In the genomic region with DNA sequence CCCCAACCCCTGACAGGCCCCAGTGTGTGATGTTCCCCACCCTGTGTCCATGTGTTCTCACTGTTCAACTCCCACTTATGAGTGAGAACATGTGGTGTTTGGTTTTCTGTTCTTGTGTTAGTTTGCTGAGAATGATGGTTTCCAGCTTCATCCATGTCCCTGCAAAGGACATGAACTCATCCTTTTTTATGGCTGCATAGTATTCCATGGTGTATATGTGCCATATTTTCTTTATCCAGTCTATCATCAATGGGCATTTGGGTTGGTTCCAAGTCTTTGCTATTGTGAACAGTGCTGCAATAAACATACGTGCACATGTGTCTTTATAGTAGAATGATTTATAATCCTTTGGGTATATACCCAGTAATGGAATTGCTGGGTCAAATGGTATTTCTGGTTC, we compare ENCODE assay signal across 4 cellular contexts. TPM values are rescaled to one million over a fixed set of nuclear protein-coding genes. Genes with fewer than 3 reads are reported as not detected.
DNase-seq lines count a peak whose midpoint lies in the region; ATAC-seq, FAIRE-seq and TF ChIP-seq lines count a peak whose summit lies in the region.
"Not testable (repeated sequence)": the region's sequence is repeated elsewhere in the genome, so short reads cannot be mapped to it uniquely, and the experiment has no call there.
"Had no signal": no experiment of that assay in that cellular context is flagged by ENCODE, and none has a peak within 500 bp of the region (broad histone marks: within the 10 kb centered on the region; RNA-seq: fewer than 3 reads in every experiment).

No MANE protein-coding gene starts in this region.

- peak overlapping the region; percentile 59 for H3K27ac Mint-ChIP-seq in osteocyte (ENCODE audit: unreplicated experiment)

- FAIRE-seq in K562 (lab: Jason Lieb, UNC), result not testable (repeated sequence)

- not testable (repeated sequence) for H3K79me2 ChIP-seq in K562 (ENCODE audit: control insufficient read depth, insufficient read depth, low read length)

- not testable (repeated sequence) for H3K36me3 Mint-ChIP-seq in osteocyte (ENCODE audit: unreplicated experiment)

- not testable (repeated sequence) for H3K27ac ChIP-seq in HEK293 (ENCODE audit: extremely low read depth, low read depth, low read length); K562 (ENCODE audit: extremely low read depth, low read depth, low read length)

- CTCF ChIA-PET in HEK293 (lab: Yijun Ruan, JAX), result interaction anchor here (0.8 kb wide), 1 partner anchor 9 kb away, joined by 3 read pairs; no protein-coding TSS in a partner anchor
- CTCF ChIA-PET in K562 (lab: Yijun Ruan, JAX; ENCODE audit: low intra/inter-chr PET ratio), result not testable (repeated sequence)

- 0% methylated on average over 1 of the region's 1 CpG for WGBS in K562 (ENCODE audit: insufficient coverage, low coverage, missing lambda C conversion rate)

- TF ChIP-seq CTCF in HEK293 (tag by site-specific recombination; IDR thresholded peaks at IDR 0.05); K562 (IDR thresholded peaks at IDR 0.05 in 2 of 3, conservative IDR thresholded peaks at IDR 0.05 in 1 of 3; ENCODE audit: insufficient read depth in 2 of 3, low read depth in 1 of 3, low read length in 3 of 3); osteocyte (IDR thresholded peaks at IDR 0.05): not testable (repeated sequence)

- intact Hi-C loops in K562 (cut with micrococcal nuclease), result not testable (repeated sequence)

- TF ChIP-seq EP300 in K562 (IDR thresholded peaks at IDR 0.05; ENCODE audit: low read length), result not testable (repeated sequence)

- not testable (repeated sequence) for TF ChIP-seq RAD21 in K562 (CRISPR knock-in tag; conservative IDR thresholded peaks at IDR 0.05 in 1 of 2, IDR thresholded peaks at IDR 0.05 in 1 of 2)

- not testable (repeated sequence) for H2AFZ ChIP-seq in K562 (ENCODE audit: low read depth, low read length)

- not testable (repeated sequence) for H3K9ac ChIP-seq in K562 (ENCODE audit: insufficient read depth in 1 of 2, low read depth in 2 of 2, low read length in 2 of 2)

- H3K36me3 ChIP-seq in HEK293 (ENCODE audit: control insufficient read depth in 2 of 2, insufficient read depth in 1 of 2, low read length in 2 of 2); K562 (ENCODE audit: control insufficient read depth, insufficient read depth, low read length): not testable (repeated sequence)

- H3K27me3 Mint-ChIP-seq in osteocyte (ENCODE audit: unreplicated experiment), result peaks cover 16% of the 10 kb centered on the region

- not testable (repeated sequence) for H4K20me1 ChIP-seq in K562 (replicated peaks; ENCODE audit: control insufficient read depth, insufficient read depth, low read length)

- H3K9me1 ChIP-seq in K562 (ENCODE audit: control insufficient read depth, insufficient read depth, low read length), result not testable (repeated sequence)

- not testable (repeated sequence) for DNase-seq in K562 (ENCODE audit: extremely low read depth in 1 of 4, low spot score in 3 of 4); osteocyte (ENCODE audit: extremely low spot score, unreplicated experiment)

- POLR2A ChIA-PET in HEK293 (lab: Yijun Ruan, JAX); K562 (lab: Yijun Ruan, JAX): not testable (repeated sequence)

- not testable (repeated sequence) for H3K9me3 Mint-ChIP-seq in osteocyte (ENCODE audit: unreplicated experiment)

- in situ Hi-C loops in K562 (cut with MboI), result not testable (repeated sequence)

- H3K4me2 ChIP-seq in K562 (ENCODE audit: insufficient read depth, low read length), result not testable (repeated sequence)

- not testable (repeated sequence) for BruUV-seq in K562 (replicated peaks; lab: Mats Ljungman, UMichigan)

- not testable (repeated sequence) for TF ChIP-seq POLR2A in K562 (conservative IDR thresholded peaks at IDR 0.05)

- not testable (repeated sequence) for H3K4me1 ChIP-seq in HEK293 (ENCODE audit: control insufficient read depth, insufficient read depth, low read length); K562 (replicated peaks in 1 of 2; ENCODE audit: control insufficient read depth in 2 of 2, insufficient read depth in 2 of 2, low read length in 2 of 2)

- ATAC-seq in K562, result not testable (repeated sequence)

- H3K4me3 ChIP-seq in HEK293 (ENCODE audit: low read depth, low read length); K562: not testable (repeated sequence)

- peaks cover 16% of the 10 kb centered on the region for H3K4me1 Mint-ChIP-seq in osteocyte (ENCODE audit: unreplicated experiment)

- not testable (repeated sequence) for H3K27me3 ChIP-seq in K562 (ENCODE audit: control insufficient read depth in 2 of 2, insufficient read depth in 2 of 2, low read length in 2 of 2)

- H3K9me3 ChIP-seq in HEK293 (ENCODE audit: control insufficient read depth, insufficient read depth, low read depth, low read length); K562 (replicated peaks; ENCODE audit: control insufficient read depth, insufficient read depth, low read depth, low read length): not testable (repeated sequence)

- H3K4me3 Mint-ChIP-seq in osteocyte (ENCODE audit: unreplicated experiment), result not testable (repeated sequence)

RNA-seq across cellular contexts. Expression of a gene that starts 25.8 kb away (rescaled TPM):
- 1.8 and 5.3 TPM in 2 replicates for total RNA-seq in K562 (2011; cell fraction: chromatin; rRNA removed; ENCODE audit: low replicate concordance)
- 3.2 and 3.3 TPM in 2 replicates for total RNA-seq in K562 (2011; cell fraction: nucleolus; rRNA removed)
- 2.8 and 3.2 TPM in 2 replicates for total RNA-seq in K562 (2011; cell fraction: nucleoplasm; rRNA removed)
- 2.2 and 3.1 TPM in 2 replicates for total RNA-seq in K562 (2014; rRNA removed)
- 0.95 and 1.1 TPM in 2 replicates for total RNA-seq in K562 (2014; rRNA removed; fragmentation: Illumina TruSeq; extraction: Trizol)
- 0.79 and 0.83 TPM in 2 replicates for total RNA-seq in K562 (2015; rRNA removed; fragmentation: Illumina TruSeq; extraction: Trizol)
- 2.9 and 3.0 TPM in 2 replicates for total RNA-seq in K562 (2021)
- polyA plus RNA-seq in K562 (2011; rRNA removed), result 0.65 and 0.67 TPM in 2 replicates
- 0.66 and 0.88 TPM in 2 replicates for polyA plus RNA-seq in K562 (2011; cell fraction: cytosol; rRNA removed)
- polyA plus RNA-seq in K562 (2011; cell fraction: nucleus; rRNA removed), result 0.83 and 2.0 TPM in 2 replicates
- polyA plus RNA-seq in K562 (2012), result 1.9 and 18.5 TPM in 2 replicates
- polyA plus RNA-seq in K562 (2014; fragmentation: Illumina TruSeq; extraction: Trizol), result 2.1 TPM in 2 replicates
- polyA plus RNA-seq in K562 (2014; fragmentation: Nextera tagmentation; extraction: Ambion mirVana), result under 1 TPM; 0.08 to 0.15 TPM
- 1.7 TPM in 2 replicates for polyA plus RNA-seq in K562 (2014; rRNA removed)
- 0.27 and 0.81 TPM in 2 replicates for polyA minus RNA-seq in K562 (2011; rRNA and poly(A)+ RNA removed)
- polyA minus RNA-seq in K562 (2011; cell fraction: cytosol; rRNA and poly(A)+ RNA removed), result 0.95 and 2.0 TPM in 2 replicates
- polyA minus RNA-seq in K562 (2011; cell fraction: nucleus; rRNA and poly(A)+ RNA removed), result 1.4 and 1.9 TPM in 2 replicates
- total RNA-seq in osteocyte, result 53.8 and 67.8 TPM in 2 replicates

RNA-seq across cellular contexts. Expression of a gene that starts 27.2 kb away (rescaled TPM):
- 0.81 and 1.0 TPM in 2 replicates for total RNA-seq in K562 (2011; cell fraction: chromatin; rRNA removed; ENCODE audit: low replicate concordance)
- total RNA-seq in K562 (2011; cell fraction: nucleolus; rRNA removed), result 0.66 and 0.83 TPM in 2 replicates
- total RNA-seq in K562 (2011; cell fraction: nucleoplasm; rRNA removed), result 1.4 and 3.1 TPM in 2 replicates
- total RNA-seq in K562 (2014; rRNA removed) (0.27 and 0.49 TPM in 2 replicates), K562 (2014; rRNA removed; fragmentation: Illumina TruSeq; extraction: Trizol) (0.29 and 0.33 TPM in 2 replicates), K562 (2015; rRNA removed; fragmentation: Illumina TruSeq; extraction: Trizol) (0.38 and 0.58 TPM in 2 replicates), K562 (2021) (0.27 and 0.63 TPM in 2 replicates), osteocyte (0.43 and 0.55 TPM in 2 replicates)
- polyA plus RNA-seq in K562 (2011; rRNA removed) (0.19 and 0.33 TPM in 2 replicates), K562 (2014; fragmentation: Illumina TruSeq; extraction: Trizol) (0.28 and 0.48 TPM in 2 replicates), K562 (2014; fragmentation: Nextera tagmentation; extraction: Ambion mirVana) (under 1 TPM; 0.21 to 0.31 TPM), K562 (2014; rRNA removed) (0.45 and 1.1 TPM in 2 replicates)
- 0.12 and 0.27 TPM in 2 replicates for polyA plus RNA-seq in K562 (2011; cell fraction: cytosol; rRNA removed)
- polyA plus RNA-seq in K562 (2011; cell fraction: nucleus; rRNA removed), result 0.18 and 0.32 TPM in 2 replicates
- polyA plus RNA-seq in K562 (2012), result 0.18 and 0.44 TPM in 2 replicates
- 0.72 and 0.74 TPM in 2 replicates for polyA minus RNA-seq in K562 (2011; rRNA and poly(A)+ RNA removed)
- not detected in 2 replicates for polyA minus RNA-seq in K562 (2011; cell fraction: cytosol; rRNA and poly(A)+ RNA removed)
- 0.81 and 0.89 TPM in 2 replicates for polyA minus RNA-seq in K562 (2011; cell fraction: nucleus; rRNA and poly(A)+ RNA removed)
- polyA plus RNA-seq: CD14-positive monocyte had no signal

RNA-seq across cellular contexts. Expression of a gene that starts 27.2 kb away (rescaled TPM):
- total RNA-seq in K562 (2011; cell fraction: chromatin; rRNA removed; ENCODE audit: low replicate concordance), result 30.9 and 38.3 TPM in 2 replicates
- 28.6 and 39.2 TPM in 2 replicates for total RNA-seq in K562 (2011; cell fraction: nucleolus; rRNA removed)
- total RNA-seq in K562 (2011; cell fraction: nucleoplasm; rRNA removed), result 44.4 and 64.5 TPM in 2 replicates
- total RNA-seq in K562 (2014; rRNA removed), result 96.6 and 116 TPM in 2 replicates
- 124 and 137 TPM in 2 replicates for total RNA-seq in K562 (2014; rRNA removed; fragmentation: Illumina TruSeq; extraction: Trizol)
- 148 and 155 TPM in 2 replicates for total RNA-seq in K562 (2015; rRNA removed; fragmentation: Illumina TruSeq; extraction: Trizol)
- total RNA-seq in K562 (2021), result 91.5 and 95.7 TPM in 2 replicates
- 116 and 163 TPM in 2 replicates for polyA plus RNA-seq in K562 (2011; rRNA removed)
- polyA plus RNA-seq in K562 (2011; cell fraction: cytosol; rRNA removed), result 85.5 and 134 TPM in 2 replicates
- 69.3 and 73.0 TPM in 2 replicates for polyA plus RNA-seq in K562 (2011; cell fraction: nucleus; rRNA removed)
- polyA plus RNA-seq in K562 (2012), result 75.7 and 93.0 TPM in 2 replicates
- polyA plus RNA-seq in K562 (2014; fragmentation: Illumina TruSeq; extraction: Trizol), result 159 and 179 TPM in 2 replicates
- polyA plus RNA-seq in K562 (2014; fragmentation: Nextera tagmentation; extraction: Ambion mirVana), result 100 to 1,000 TPM in 1 of 2 experiments, 10 to 100 TPM in 1; 52.6 to 110 TPM
- 102 and 115 TPM in 2 replicates for polyA plus RNA-seq in K562 (2014; rRNA removed)
- polyA minus RNA-seq in K562 (2011; rRNA and poly(A)+ RNA removed), result 78.4 and 89.9 TPM in 2 replicates
- 24.5 and 35.2 TPM in 2 replicates for polyA minus RNA-seq in K562 (2011; cell fraction: cytosol; rRNA and poly(A)+ RNA removed)
- polyA minus RNA-seq in K562 (2011; cell fraction: nucleus; rRNA and poly(A)+ RNA removed), result 11.8 and 21.7 TPM in 2 replicates
- total RNA-seq in osteocyte, result 32.0 and 35.5 TPM in 2 replicates

RNA-seq across cellular contexts. Expression of a gene that starts 36.6 kb away (rescaled TPM):
- total RNA-seq in K562 (2011; cell fraction: chromatin; rRNA removed; ENCODE audit: low replicate concordance), result 27.4 and 37.9 TPM in 2 replicates
- total RNA-seq in K562 (2011; cell fraction: nucleolus; rRNA removed), result 14.2 and 19.7 TPM in 2 replicates
- 22.7 and 30.5 TPM in 2 replicates for total RNA-seq in K562 (2011; cell fraction: nucleoplasm; rRNA removed)
- total RNA-seq in K562 (2014; rRNA removed) (6.8 and 7.4 TPM in 2 replicates), K562 (2014; rRNA removed; fragmentation: Illumina TruSeq; extraction: Trizol) (5.6 and 6.5 TPM in 2 replicates), K562 (2015; rRNA removed; fragmentation: Illumina TruSeq; extraction: Trizol) (10.8 and 11.4 TPM in 2 replicates), K562 (2021) (10.8 and 11.4 TPM in 2 replicates), osteocyte (26.2 and 27.4 TPM in 2 replicates)
- polyA plus RNA-seq in K562 (2011; rRNA removed) (6.1 and 7.4 TPM in 2 replicates), K562 (2014; fragmentation: Illumina TruSeq; extraction: Trizol) (12.7 and 12.8 TPM in 2 replicates), K562 (2014; fragmentation: Nextera tagmentation; extraction: Ambion mirVana) (1 to 10 TPM; 1.3 to 2.3 TPM), K562 (2014; rRNA removed) (9.8 and 10.5 TPM in 2 replicates)
- polyA plus RNA-seq in K562 (2011; cell fraction: cytosol; rRNA removed), result 4.6 and 4.7 TPM in 2 replicates
- polyA plus RNA-seq in K562 (2011; cell fraction: nucleus; rRNA removed), result 24.7 and 38.2 TPM in 2 replicates
- 17.4 and 28.3 TPM in 2 replicates for polyA plus RNA-seq in K562 (2012)
- 5.9 and 6.0 TPM in 2 replicates for polyA minus RNA-seq in K562 (2011; rRNA and poly(A)+ RNA removed)
- 2.7 and 3.3 TPM in 2 replicates for polyA minus RNA-seq in K562 (2011; cell fraction: cytosol; rRNA and poly(A)+ RNA removed)
- polyA minus RNA-seq in K562 (2011; cell fraction: nucleus; rRNA and poly(A)+ RNA removed), result 10.2 and 13.0 TPM in 2 replicates
